In the genomic region with DNA sequence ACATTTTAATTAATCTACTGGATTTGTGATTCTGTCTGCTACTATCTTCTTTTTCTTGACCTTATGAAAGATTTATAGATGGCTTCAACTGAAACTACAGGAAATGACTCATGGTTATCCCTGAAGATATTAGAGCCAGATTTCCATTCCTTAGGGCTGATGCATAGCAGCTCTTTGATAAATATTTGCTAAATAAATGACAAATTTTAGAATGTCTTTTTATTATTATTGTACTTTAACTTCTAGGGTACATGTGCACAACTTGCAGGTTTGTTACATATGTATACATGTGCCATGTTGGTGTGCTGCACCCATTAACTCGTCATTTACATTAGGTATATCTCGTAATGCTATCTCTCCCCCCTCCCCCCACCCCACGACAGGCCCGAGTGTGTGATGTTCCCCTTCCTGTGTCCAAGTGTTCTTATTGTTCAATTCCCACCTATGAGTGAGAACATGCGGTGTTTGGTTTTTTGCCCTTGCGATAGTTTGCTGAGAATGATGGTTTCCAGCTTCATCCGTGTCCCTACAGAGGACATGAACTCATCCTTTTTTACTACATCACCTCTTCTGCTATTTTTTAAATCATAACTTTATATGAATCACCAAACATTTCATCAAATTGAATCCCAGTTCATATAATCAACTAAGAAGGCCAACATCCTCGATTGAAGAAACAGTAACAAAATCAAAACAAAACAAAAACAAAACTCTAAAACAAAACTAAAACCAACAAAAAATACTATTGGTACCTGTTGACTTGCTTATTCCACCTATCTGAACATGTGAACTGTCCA, we compare ENCODE assay signal across 10 cellular contexts. TPM values are rescaled to one million over a fixed set of nuclear protein-coding genes. Genes with fewer than 3 reads are reported as not detected.
DNase-seq lines count a peak whose midpoint lies in the region; FAIRE-seq and TF ChIP-seq lines count a peak whose summit lies in the region.
"Not testable (repeated sequence)": the region's sequence is repeated elsewhere in the genome, so short reads cannot be mapped to it uniquely, and the experiment has no call there.
"Had no signal": no experiment of that assay in that cellular context is flagged by ENCODE, and none has a peak within 500 bp of the region (broad histone marks: within the 10 kb centered on the region; RNA-seq: fewer than 3 reads in every experiment).

No MANE protein-coding gene starts in this region.

- H3K27me3 Mint-ChIP-seq in activated naive CD4-positive, alpha-beta T cell treated with anti-CD3 and anti-CD28 coated beads, Interleukin-2, amount 10 ng/mL, durations not matched to agents 7 days and 5 days: not testable (repeated sequence)

- H3K4me3 ChIP-seq in SK-N-MC (peak overlapping the region; percentile 81), duodenal mucosa (ENCODE audit: low read depth in 1 of 2, low read length in 2 of 2) (peak overlapping the region; percentile 88 to 95)
- not testable (repeated sequence) for H3K4me3 ChIP-seq in right atrium auricular region

- CTCF ChIA-PET in activated naive CD4-positive, alpha-beta T cell treated with anti-CD3 and anti-CD28 coated beads, Interleukin-2, amount 10 ng/mL, durations not matched to agents 7 days and 5 days (lab: Charles Lee): interaction anchor here (0.6 to 6.6 kb wide), 5 partner anchors 45 to 158 kb away, joined by 3 to 36 read pairs (median 5); no protein-coding TSS in a partner anchor

- H3K36me3 ChIP-seq in SK-N-MC (ENCODE audit: insufficient read depth, low read length); duodenal mucosa (ENCODE audit: control insufficient read depth in 1 of 2, insufficient read depth in 2 of 2, low read length in 2 of 2); right atrium auricular region: not testable (repeated sequence)

- not testable (repeated sequence) for TF ChIP-seq CTCF in right atrium auricular region (IDR thresholded peaks at IDR 0.05)

- not testable (repeated sequence) for H3K9ac ChIP-seq in SK-N-MC (ENCODE audit: insufficient read length)
- H3K9ac ChIP-seq in duodenal mucosa (ENCODE audit: low read depth in 1 of 2, low read length in 2 of 2): peak overlapping the region in 1 of 2 donors; percentile 93

- H3K27ac Mint-ChIP-seq in activated naive CD4-positive, alpha-beta T cell treated with anti-CD3 and anti-CD28 coated beads, Interleukin-2, amount 10 ng/mL, durations not matched to agents 7 days and 5 days: peak overlapping the region; percentile 98

- H3K9me3 ChIP-seq in SK-N-MC (ENCODE audit: low read depth, low read length); duodenal mucosa (ENCODE audit: control insufficient read depth in 1 of 2, low read length in 2 of 2); right atrium auricular region: not testable (repeated sequence)

- FAIRE-seq in HTR-8/SVneo (lab: Jason Lieb, UNC); urothelium cell line (lab: Jason Lieb, UNC): not testable (repeated sequence)

- peak overlapping the region; percentile 98 for H3K4me3 Mint-ChIP-seq in activated naive CD4-positive, alpha-beta T cell treated with anti-CD3 and anti-CD28 coated beads, Interleukin-2, amount 10 ng/mL, durations not matched to agents 7 days and 5 days

- H3K9me3 Mint-ChIP-seq in activated naive CD4-positive, alpha-beta T cell treated with anti-CD3 and anti-CD28 coated beads, Interleukin-2, amount 10 ng/mL, durations not matched to agents 7 days and 5 days: not testable (repeated sequence)

- H3K36me3 Mint-ChIP-seq in activated naive CD4-positive, alpha-beta T cell treated with anti-CD3 and anti-CD28 coated beads, Interleukin-2, amount 10 ng/mL, durations not matched to agents 7 days and 5 days: peaks cover 49% of the 10 kb centered on the region

- H3K27me3 ChIP-seq in duodenal mucosa (ENCODE audit: control insufficient read depth in 1 of 2, insufficient read depth in 2 of 2, low read length in 2 of 2); right atrium auricular region: not testable (repeated sequence)

- H3K4me1 ChIP-seq in duodenal mucosa (ENCODE audit: control insufficient read depth in 1 of 2, insufficient read depth in 2 of 2, low read length in 2 of 2): peaks cover 30 to 38% of the 10 kb centered on the region in 2 donors
- H3K4me1 ChIP-seq in right atrium auricular region: peaks cover 0 to 47% of the 10 kb centered on the region in 2 donors

- H3K27ac ChIP-seq in SK-N-MC: peak overlapping the region; percentile 86
- H3K27ac ChIP-seq in duodenal mucosa (ENCODE audit: low read depth, low read length): peak overlapping the region; percentile 94
- H3K27ac ChIP-seq in right atrium auricular region: peak overlapping the region; percentile 95 to 96

- DNase-seq in DMS53 (lab: John Stamatoyannopoulos, UW) (peak; percentile 31), HTR-8/SVneo (ENCODE audit: insufficient read length, low spot score) (peak; percentile 48), SK-N-MC (ENCODE audit: low read depth, low spot score) (peak; percentile 28), non-pigmented ciliary epithelial cell (ENCODE audit: low read depth) (peak; percentile 61), urothelium cell line (ENCODE audit: low spot score) (peak; percentile 24)
- DNase-seq in activated naive CD4-positive, alpha-beta T cell treated with anti-CD3 and anti-CD28 coated beads, Interleukin-2, amount 10 ng/mL, durations not matched to agents 7 days and 5 days; right atrium auricular region (ENCODE audit: low spot score): not testable (repeated sequence)

- peaks cover 84% of the 10 kb centered on the region for H3K4me1 Mint-ChIP-seq in activated naive CD4-positive, alpha-beta T cell treated with anti-CD3 and anti-CD28 coated beads, Interleukin-2, amount 10 ng/mL, durations not matched to agents 7 days and 5 days

RNA-seq across cellular contexts. Expression of gene STAMBPL1, which starts 2.8 kb away (rescaled TPM):
- total RNA-seq in right atrium auricular region: 10 to 100 TPM in 1 of 2 donors, 1 to 10 TPM in 1; 8.8 to 13.8 TPM

RNA-seq across cellular contexts. Expression of gene ANKRD22, which starts 31.2 kb away (rescaled TPM):
- not detected for total RNA-seq in right atrium auricular region
- total RNA-seq: ascending aorta, H7 had no signal
